Comparison of ENCODE assay signal across 9 cellular contexts in the genomic region with DNA sequence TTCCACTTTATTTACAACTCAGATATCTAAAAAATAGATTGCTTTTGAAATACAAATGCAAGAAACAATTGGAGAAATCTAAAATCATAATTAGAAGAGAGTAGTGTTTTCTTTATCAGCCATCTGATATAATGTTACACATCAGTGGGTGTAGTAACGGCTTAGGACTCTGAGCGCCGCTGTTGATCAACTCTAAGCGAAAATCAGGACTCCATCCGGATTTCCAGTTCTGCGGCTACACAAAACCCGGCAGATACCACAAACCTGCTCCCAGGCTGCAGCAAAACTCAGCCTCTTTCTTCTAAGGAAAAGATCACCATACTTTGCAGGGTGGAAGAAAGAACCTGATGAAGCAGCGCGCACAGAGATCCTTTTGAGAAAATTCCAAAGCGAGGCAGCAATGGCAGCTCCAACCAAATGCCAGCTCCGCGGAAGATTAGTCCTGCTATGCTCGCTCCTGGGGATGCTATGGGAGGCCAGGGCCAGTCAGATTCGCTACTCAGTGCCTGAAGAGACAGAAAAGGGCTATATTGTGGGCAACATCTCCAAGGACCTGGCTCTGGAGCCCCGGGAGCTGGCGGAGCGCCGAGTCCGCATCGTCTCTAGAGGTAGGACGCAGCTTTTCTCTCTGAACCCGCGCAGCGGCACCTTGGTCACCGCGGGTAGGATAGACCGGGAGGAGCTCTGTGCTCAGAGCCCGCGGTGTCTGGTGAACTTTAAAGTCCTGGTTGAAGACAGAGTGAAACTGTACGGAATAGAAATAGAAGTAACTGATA. TPM values are rescaled to one million over a fixed set of nuclear protein-coding genes. Genes with fewer than 3 reads are reported as not detected.
DNase-seq lines count a peak whose midpoint lies in the region; ATAC-seq and TF ChIP-seq lines count a peak whose summit lies in the region.
"Had no signal": no experiment of that assay in that cellular context is flagged by ENCODE, and none has a peak within 500 bp of the region (broad histone marks: within the 10 kb centered on the region; RNA-seq: fewer than 3 reads in every experiment).

A gene (plus strand): TSS at position 226 of the 776 bp plus-strand sequence. CDS start 175 bp downstream, at position 401.

- H3K9me3 ChIP-seq in body of pancreas = peaks cover 0 to 66% (median 10%) of the 10 kb centered on the region in 3 donors

- H3K27me3 Mint-ChIP-seq in stimulated activated naive CD8-positive, alpha-beta T cell treated with anti-CD3 and anti-CD28 coated beads, Interleukin-15, amount 100 ng/mL, for 72 hours = peaks cover 81% of the 10 kb centered on the region

- H3K27ac ChIP-seq in caudate nucleus (ENCODE audit: low read depth, low read length) (no peak within 1 kb of the TSS), body of pancreas (no peak within 1 kb of the TSS)
- H3K27ac ChIP-seq: SJSA1 had no signal

- peak; percentile 32 for DNase-seq in NCI-H82 (lab: John Stamatoyannopoulos, UW)
- no peak for DNase-seq in NCI-H82 treated with DMSO at 0.1 percent for 48 hours (lab: John Stamatoyannopoulos, UW; ENCODE audit: unreplicated experiment)
- peak; percentile 53 for DNase-seq in RPMI8226
- peak; percentile 23 for DNase-seq in glomerular visceral epithelial cell (ENCODE audit: extremely low spot score)
- DNase-seq in stimulated activated naive CD8-positive, alpha-beta T cell treated with anti-CD3 and anti-CD28 coated beads, Interleukin-15, amount 100 ng/mL, for 72 hours = no peak
- no peak for DNase-seq in MV-4-11 (lab: John Stamatoyannopoulos, UW)
- no peak for DNase-seq in caudate nucleus (lab: John Stamatoyannopoulos, UW)
- DNase-seq in body of pancreas = no peak

- H3K27ac Mint-ChIP-seq in stimulated activated naive CD8-positive, alpha-beta T cell treated with anti-CD3 and anti-CD28 coated beads, Interleukin-15, amount 100 ng/mL, for 72 hours = no peak within 1 kb of the TSS

- TF ChIP-seq POLR2A in body of pancreas (IDR thresholded peaks at IDR 0.05) = no peak

- ATAC-seq in stimulated activated naive CD8-positive, alpha-beta T cell treated with anti-CD3 and anti-CD28 coated beads, Interleukin-15, amount 100 ng/mL, for 72 hours = no peak
- no peak for ATAC-seq in body of pancreas

- WGBS in body of pancreas, 2 donors = 22 to 23% methylated on average over 28 to 30 of the region's 30 CpGs

- no peak within 1 kb of the TSS for H3K4me3 ChIP-seq in body of pancreas
- H3K4me3 ChIP-seq: SJSA1 had no signal

- peaks cover 9% of the 10 kb centered on the region for H3K4me1 Mint-ChIP-seq in stimulated activated naive CD8-positive, alpha-beta T cell treated with anti-CD3 and anti-CD28 coated beads, Interleukin-15, amount 100 ng/mL, for 72 hours

- no peaks in the 10 kb centered on the region for H3K27me3 ChIP-seq in body of pancreas
- H3K27me3 ChIP-seq: SJSA1 had no signal

- peak in 3 of 7 experiments; percentile 24 to 32 (median 26) for TF ChIP-seq CTCF in body of pancreas (IDR thresholded peaks at IDR 0.05)

- peaks cover 5 to 46% of the 10 kb centered on the region in 2 donors for H3K9me3 Mint-ChIP-seq in stimulated activated naive CD8-positive, alpha-beta T cell treated with anti-CD3 and anti-CD28 coated beads, Interleukin-15, amount 100 ng/mL, for 72 hours

- intact Hi-C loops in body of pancreas (cut with DNase I) = no loop called here

- peak within 1 kb of the TSS; percentile 44 to 62 for H3K4me3 Mint-ChIP-seq in stimulated activated naive CD8-positive, alpha-beta T cell treated with anti-CD3 and anti-CD28 coated beads, Interleukin-15, amount 100 ng/mL, for 72 hours

- H3K36me3 ChIP-seq in body of pancreas (replicated peaks in 1 of 2; ENCODE audit: insufficient read depth in 1 of 2, low read depth in 2 of 2) = no peaks in the 10 kb centered on the region
- H3K36me3 ChIP-seq: SJSA1 had no signal

- H3K4me1 ChIP-seq in body of pancreas = no peaks in the 10 kb centered on the region
- H3K4me1 ChIP-seq: SJSA1 had no signal

RNA-seq across cellular contexts. Expression of the gene that starts here (rescaled TPM):
- total RNA-seq in body of pancreas = 1 to 10 TPM; 4.9 to 8.2 TPM

Comparison
In these comparisons a context has a peak if more than half of its experiments do, and no peak if none do; other contexts are left out.
1. DNase-seq: peak in NCI-H82 (single experiment), RPMI8226 (single experiment) and glomerular visceral epithelial cell (single experiment); none in NCI-H82 treated with DMSO at 0.1 percent for 48 hours (single experiment), stimulated activated naive CD8-positive, alpha-beta T cell treated with anti-CD3 and anti-CD28 coated beads, Interleukin-15, amount 100 ng/mL, for 72 hours (0 of 2), MV-4-11 (single experiment), caudate nucleus (0 of 61) and body of pancreas (0 of 4).